24 cellular contexts compared by ENCODE assay signal in genomic region chr5:81283976-81284375, GRCh38. TPM values are rescaled to one million over a fixed set of nuclear protein-coding genes. Genes with fewer than 3 reads are reported as not detected.
"Had no signal": no experiment of that assay in that cellular context is flagged by ENCODE, and none has a peak within 500 bp of the region (broad histone marks: within the 10 kb centered on the region; RNA-seq: fewer than 3 reads in every experiment).

No MANE protein-coding gene starts in this region.

- H3K27ac ChIP-seq: SJSA1, SK-N-MC had no signal

- H3K27me3 ChIP-seq: MG63, SJSA1 had no signal

- DNase-seq: IMR-90, Karpas-422, KG1, MG63, NCI-H1092, NCI-H1105 treated with DMSO at 0.1 percent for 48 hours, NCI-H1417 treated with DMSO at 0.1 percent for 48 hours, NCI-H146, NCI-H1694 treated with DMSO at 0.1 percent for 48 hours, NCI-H1930, NCI-H2081, NCI-H2107, NCI-H2227 treated with DMSO at 0.1 percent for 48 hours, NCI-H524, NCI-H526 treated with DMSO at 0.1 percent for 48 hours, NCI-H774, Right ventricle myocardium superior, RPMI8226, SIG-M5 had no signal

- H3K36me3 ChIP-seq: MG63, SJSA1 had no signal

- FAIRE-seq: RCC 7860 had no signal

- H3K4me3 ChIP-seq: MG63, SJSA1, SK-N-MC had no signal

- H3K4me1 ChIP-seq: SJSA1 had no signal

- H3K9me3 ChIP-seq: MG63, SJSA1 had no signal

RNA-seq across cellular contexts. Expression of gene CKMT2, which starts 50.9 kb away (rescaled TPM):
- total RNA-seq: HT-29, NCI-H460, SJSA1 had no signal
